ENCODE assay signal across 8 cellular contexts in the genomic region with DNA sequence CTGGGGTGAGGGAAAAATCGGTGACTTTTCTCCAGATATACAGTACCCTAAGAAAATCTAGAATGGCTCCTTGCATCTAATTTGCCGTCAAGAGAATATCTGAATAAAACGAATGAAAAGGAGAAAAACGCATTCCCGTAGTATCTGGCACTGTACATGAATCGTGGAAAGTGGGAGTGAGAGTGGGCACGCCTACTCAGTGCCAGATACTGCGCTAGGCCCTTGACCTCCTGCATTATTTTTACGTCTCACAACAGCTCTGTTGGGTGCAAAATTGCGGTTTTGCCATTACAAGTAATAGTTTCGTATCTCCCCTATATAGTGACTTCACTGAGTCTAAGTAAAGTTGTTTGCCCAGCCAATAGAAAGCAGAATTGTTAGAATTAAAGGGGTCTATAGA. TPM values are rescaled to one million over a fixed set of nuclear protein-coding genes. Genes with fewer than 3 reads are reported as not detected.
DNase-seq lines count a peak whose midpoint lies in the region; ATAC-seq and TF ChIP-seq lines count a peak whose summit lies in the region.

No MANE protein-coding gene starts in this region.

- H3K27ac ChIP-seq in coronary artery: no peak overlapping the region
- H3K27ac ChIP-seq in ovary: peak overlapping the region in 1 of 2 donors; percentile 16

- peaks cover 21% of the 10 kb centered on the region for H3K27me3 Mint-ChIP-seq in activated CD4-positive, alpha-beta T cell treated with anti-CD3 and anti-CD28 coated beads, Interleukin-2, amount 10 ng/mL, durations not matched to agents 7 days and 5 days

- DNase-seq in activated CD4-positive, alpha-beta T cell treated with anti-CD3 and anti-CD28 coated beads, Interleukin-2, amount 10 ng/mL, durations not matched to agents 7 days and 5 days: no peak
- no peak for DNase-seq in activated CD4-positive, alpha-beta T cell treated with anti-CD3 and anti-CD28 coated beads, Interleukin-2, amount 50 U/mL, for 1 hour
- DNase-seq in coronary artery (ENCODE audit: low spot score): no peak
- DNase-seq in ovary: no peak
- DNase-seq in hepatic stellate cell (ENCODE audit: low spot score): no peak
- DNase-seq in AG20443 (ENCODE audit: low spot score): no peak
- DNase-seq in kidney glomerular epithelial cell (lab: John Stamatoyannopoulos, UW): no peak

- peak overlapping the region; percentile 68 for H3K27ac Mint-ChIP-seq in activated CD4-positive, alpha-beta T cell treated with anti-CD3 and anti-CD28 coated beads, Interleukin-2, amount 10 ng/mL, durations not matched to agents 7 days and 5 days

- H3K4me1 ChIP-seq in ovary (ENCODE audit: insufficient read depth): peaks cover 7% of the 10 kb centered on the region

- WGBS in ovary, 3 donors: 47 to 61% (median 56%) methylated on average over 11 of the region's 11 CpGs

- TF ChIP-seq POLR2A in ovary (IDR thresholded peaks at IDR 0.05): no peak

- intact Hi-C loops in ovary (cut with DNase I): no loop called here

- TF ChIP-seq CTCF in coronary artery (IDR thresholded peaks at IDR 0.05) (no peak), ovary (IDR thresholded peaks at IDR 0.05) (no peak)

- peaks cover 12% of the 10 kb centered on the region for H3K36me3 Mint-ChIP-seq in activated CD4-positive, alpha-beta T cell treated with anti-CD3 and anti-CD28 coated beads, Interleukin-2, amount 10 ng/mL, durations not matched to agents 7 days and 5 days (ENCODE audit: low read depth)

- no peaks in the 10 kb centered on the region for H3K9me3 ChIP-seq in ovary

- no peaks in the 10 kb centered on the region for H3K27me3 ChIP-seq in ovary

- ATAC-seq in HG03103 (IDR thresholded peaks at IDR 0.05; ENCODE audit: low read depth, unreplicated experiment): peak; percentile 36

- peaks cover 60% of the 10 kb centered on the region for H3K4me1 Mint-ChIP-seq in activated CD4-positive, alpha-beta T cell treated with anti-CD3 and anti-CD28 coated beads, Interleukin-2, amount 10 ng/mL, durations not matched to agents 7 days and 5 days

- peak overlapping the region; percentile 64 for H3K4me3 Mint-ChIP-seq in activated CD4-positive, alpha-beta T cell treated with anti-CD3 and anti-CD28 coated beads, Interleukin-2, amount 10 ng/mL, durations not matched to agents 7 days and 5 days

- H3K9me3 Mint-ChIP-seq in activated CD4-positive, alpha-beta T cell treated with anti-CD3 and anti-CD28 coated beads, Interleukin-2, amount 10 ng/mL, durations not matched to agents 7 days and 5 days: no peaks in the 10 kb centered on the region

- POLR2A ChIA-PET in activated CD4-positive, alpha-beta T cell treated with anti-CD3 and anti-CD28 coated beads, Interleukin-2, amount 10 ng/mL, durations not matched to agents 7 days and 5 days (lab: Charles Lee): no interaction called here

- CTCF ChIA-PET in activated CD4-positive, alpha-beta T cell treated with anti-CD3 and anti-CD28 coated beads, Interleukin-2, amount 10 ng/mL, durations not matched to agents 7 days and 5 days (lab: Charles Lee): interaction anchor here (1.0 kb wide), 1 partner anchor 11 kb away, joined by 3 read pairs; no protein-coding TSS in a partner anchor

- TF ChIP-seq EP300 in ovary (IDR thresholded peaks at IDR 0.05): no peak

- H3K4me3 ChIP-seq in coronary artery: peak overlapping the region; percentile 73
- H3K4me3 ChIP-seq in ovary: peak overlapping the region; percentile 21

- H3K36me3 ChIP-seq in ovary: no peaks in the 10 kb centered on the region

RNA-seq across cellular contexts. Expression of a gene that starts 1.3 kb away (rescaled TPM):
- 10 to 100 TPM in 1 of 2 experiments, 1 to 10 TPM in 1; 7.7 to 10.3 TPM for total RNA-seq in activated CD4-positive, alpha-beta T cell treated with anti-CD3 and anti-CD28 coated beads, Interleukin-2, amount 10 ng/mL, durations not matched to agents 7 days and 5 days
- total RNA-seq in ovary: 1 to 10 TPM; 1.6 to 8.5 (median 3.0) TPM
- 10 to 100 TPM in 1 of 2 donors, 1 to 10 TPM in 1; 5.2 to 14.0 TPM for polyA plus RNA-seq in ovary

RNA-seq across cellular contexts. Expression of a gene that starts 48.9 kb away (rescaled TPM):
- total RNA-seq in activated CD4-positive, alpha-beta T cell treated with anti-CD3 and anti-CD28 coated beads, Interleukin-2, amount 10 ng/mL, durations not matched to agents 7 days and 5 days: not detected
- 1 to 10 TPM in 2 of 7 donors, under 1 TPM in 5; 0.20 to 1.2 (median 0.68) TPM for total RNA-seq in ovary
- 1 to 10 TPM in 1 of 2 donors, under 1 TPM in 1; 0.70 to 3.2 TPM for polyA plus RNA-seq in ovary
